1 cellular context compared by ENCODE assay signal in the genomic region with DNA sequence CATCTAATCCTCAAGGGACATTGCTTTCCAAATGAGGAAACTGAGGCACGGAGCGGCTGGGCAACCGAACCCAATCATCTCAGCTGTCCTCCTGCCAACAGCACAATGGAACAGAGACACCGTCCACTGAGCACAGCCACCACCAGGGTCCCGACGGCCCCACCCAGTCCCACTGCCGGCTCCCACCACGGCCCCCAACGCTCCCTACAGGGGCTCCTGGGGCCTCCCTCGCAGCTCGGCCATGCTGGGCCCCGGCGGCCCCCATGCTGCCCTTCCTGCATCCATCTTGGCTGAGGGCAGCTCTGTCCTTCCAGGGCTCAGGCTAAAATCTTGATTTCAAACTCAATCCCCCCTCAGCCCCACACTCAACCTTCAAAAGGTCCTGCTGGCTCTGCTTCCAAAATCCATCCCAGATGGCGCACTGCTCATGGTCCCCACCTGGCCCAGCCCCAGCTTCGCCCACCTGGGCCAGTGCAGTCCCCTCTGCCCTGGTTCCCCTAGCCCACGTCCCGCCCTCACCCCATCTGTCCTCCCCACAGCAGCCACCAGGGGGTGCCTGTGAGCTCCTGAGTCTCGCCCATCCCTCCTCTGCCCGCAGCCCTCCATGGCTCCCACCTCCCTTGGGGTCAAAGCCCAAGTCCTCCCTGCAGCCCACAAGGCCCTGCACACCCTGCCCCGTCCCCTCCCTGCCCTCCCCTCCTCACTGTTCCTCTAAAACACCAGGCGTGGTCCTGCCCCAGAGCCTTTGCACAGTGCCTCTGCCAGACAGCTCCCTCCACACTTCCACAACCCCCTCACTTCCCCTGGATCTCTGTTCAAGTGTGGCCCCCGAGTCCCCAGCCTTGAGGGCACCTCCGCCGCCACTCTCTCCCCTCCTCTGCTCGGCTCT.
A peak's percentile ranks its signal among the peaks of the same experiment; 100 is the strongest.
TF ChIP-seq lines count a peak whose summit lies in the region.

No MANE protein-coding gene starts in this region.

TF ChIP-seq in HepG2, 621 proteins besides CTCF, POLR2A, EP300 and RAD21 (continued from another document):
- TF ChIP-seq, protein P1, sequence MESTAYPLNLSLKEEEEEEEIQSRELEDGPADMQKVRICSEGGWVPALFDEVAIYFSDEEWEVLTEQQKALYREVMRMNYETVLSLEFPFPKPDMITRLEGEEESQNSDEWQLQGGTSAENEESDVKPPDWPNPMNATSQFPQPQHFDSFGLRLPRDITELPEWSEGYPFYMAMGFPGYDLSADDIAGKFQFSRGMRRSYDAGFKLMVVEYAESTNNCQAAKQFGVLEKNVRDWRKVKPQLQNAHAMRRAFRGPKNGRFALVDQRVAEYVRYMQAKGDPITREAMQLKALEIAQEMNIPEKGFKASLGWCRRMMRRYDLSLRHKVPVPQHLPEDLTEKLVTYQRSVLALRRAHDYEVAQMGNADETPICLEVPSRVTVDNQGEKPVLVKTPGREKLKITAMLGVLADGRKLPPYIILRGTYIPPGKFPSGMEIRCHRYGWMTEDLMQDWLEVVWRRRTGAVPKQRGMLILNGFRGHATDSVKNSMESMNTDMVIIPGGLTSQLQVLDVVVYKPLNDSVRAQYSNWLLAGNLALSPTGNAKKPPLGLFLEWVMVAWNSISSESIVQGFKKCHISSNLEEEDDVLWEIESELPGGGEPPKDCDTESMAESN (CRISPR knock-in tag; conservative IDR thresholded peaks at IDR 0.05), result no peak
- TF ChIP-seq, protein P2, sequence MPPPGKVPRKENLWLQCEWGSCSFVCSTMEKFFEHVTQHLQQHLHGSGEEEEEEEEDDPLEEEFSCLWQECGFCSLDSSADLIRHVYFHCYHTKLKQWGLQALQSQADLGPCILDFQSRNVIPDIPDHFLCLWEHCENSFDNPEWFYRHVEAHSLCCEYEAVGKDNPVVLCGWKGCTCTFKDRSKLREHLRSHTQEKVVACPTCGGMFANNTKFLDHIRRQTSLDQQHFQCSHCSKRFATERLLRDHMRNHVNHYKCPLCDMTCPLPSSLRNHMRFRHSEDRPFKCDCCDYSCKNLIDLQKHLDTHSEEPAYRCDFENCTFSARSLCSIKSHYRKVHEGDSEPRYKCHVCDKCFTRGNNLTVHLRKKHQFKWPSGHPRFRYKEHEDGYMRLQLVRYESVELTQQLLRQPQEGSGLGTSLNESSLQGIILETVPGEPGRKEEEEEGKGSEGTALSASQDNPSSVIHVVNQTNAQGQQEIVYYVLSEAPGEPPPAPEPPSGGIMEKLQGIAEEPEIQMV (CRISPR knock-in tag; IDR thresholded peaks at IDR 0.05; ENCODE audit: low read depth), result no peak
- TF ChIP-seq, protein P3, sequence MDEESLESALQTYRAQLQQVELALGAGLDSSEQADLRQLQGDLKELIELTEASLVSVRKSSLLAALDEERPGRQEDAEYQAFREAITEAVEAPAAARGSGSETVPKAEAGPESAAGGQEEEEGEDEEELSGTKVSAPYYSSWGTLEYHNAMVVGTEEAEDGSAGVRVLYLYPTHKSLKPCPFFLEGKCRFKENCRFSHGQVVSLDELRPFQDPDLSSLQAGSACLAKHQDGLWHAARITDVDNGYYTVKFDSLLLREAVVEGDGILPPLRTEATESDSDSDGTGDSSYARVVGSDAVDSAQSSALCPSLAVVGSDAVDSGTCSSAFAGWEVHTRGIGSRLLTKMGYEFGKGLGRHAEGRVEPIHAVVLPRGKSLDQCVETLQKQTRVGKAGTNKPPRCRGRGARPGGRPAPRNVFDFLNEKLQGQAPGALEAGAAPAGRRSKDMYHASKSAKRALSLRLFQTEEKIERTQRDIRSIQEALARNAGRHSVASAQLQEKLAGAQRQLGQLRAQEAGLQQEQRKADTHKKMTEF (CRISPR knock-in tag; IDR thresholded peaks at IDR 0.05), result no peak
- TF ChIP-seq ZNF136 (CRISPR knock-in tag; IDR thresholded peaks at IDR 0.05; ENCODE audit: low read depth) (no peak), FIP1L1 (IDR thresholded peaks at IDR 0.05; ENCODE audit: borderline replicate concordance, insufficient read depth, low read depth, low read length) (no peak), ATM (IDR thresholded peaks at IDR 0.05; ENCODE audit: borderline replicate concordance) (no peak), HNRNPLL (IDR thresholded peaks at IDR 0.05; ENCODE audit: low read depth, low read length, poor library complexity, severe bottlenecking) (peak; percentile 25), KLF9 (CRISPR knock-in tag; IDR thresholded peaks at IDR 0.05; ENCODE audit: low read depth) (no peak), ADNP (CRISPR knock-in tag; IDR thresholded peaks at IDR 0.05) (peak; percentile 79), FOXJ3 (CRISPR knock-in tag; IDR thresholded peaks at IDR 0.05; ENCODE audit: borderline replicate concordance) (no peak), ZNF607 (CRISPR knock-in tag; IDR thresholded peaks at IDR 0.05; ENCODE audit: borderline replicate concordance) (no peak), FOXP1 (IDR thresholded peaks at IDR 0.05) (no peak), FOXP1 (CRISPR knock-in tag; IDR thresholded peaks at IDR 0.05) (no peak), KAT2B (IDR thresholded peaks at IDR 0.05; ENCODE audit: borderline replicate concordance, low read depth, low read length) (no peak), ZNF547 (CRISPR knock-in tag; IDR thresholded peaks at IDR 0.05) (no peak), ZZZ3 (CRISPR knock-in tag; IDR thresholded peaks at IDR 0.05; ENCODE audit: borderline replicate concordance) (no peak), ARNT2 (CRISPR knock-in tag; IDR thresholded peaks at IDR 0.05; ENCODE audit: low read depth) (no peak), REPIN1 (CRISPR knock-in tag; IDR thresholded peaks at IDR 0.05; ENCODE audit: borderline replicate concordance, low read depth) (no peak), ZNF430 (CRISPR knock-in tag; IDR thresholded peaks at IDR 0.05) (no peak), ASH2L (IDR thresholded peaks at IDR 0.05; ENCODE audit: insufficient read length, low read depth, low read length) (no peak), PHB2 (IDR thresholded peaks at IDR 0.05; ENCODE audit: partially characterized antibody) (no peak), DPF2 (CRISPR knock-in tag; IDR thresholded peaks at IDR 0.05; ENCODE audit: borderline replicate concordance, low read depth) (no peak), ZMYM3 (CRISPR knock-in tag; IDR thresholded peaks at IDR 0.05) (peak; percentile 96), ZNF331 (CRISPR knock-in tag; IDR thresholded peaks at IDR 0.05) (no peak), ZNF33B (CRISPR knock-in tag; IDR thresholded peaks at IDR 0.05) (no peak), HOXA3 (CRISPR knock-in tag; IDR thresholded peaks at IDR 0.05) (0 out of 2 replicates have a peak, but pooled peaks have one; percentile 8), YEATS4 (CRISPR knock-in tag; IDR thresholded peaks at IDR 0.05; ENCODE audit: borderline replicate concordance) (no peak), ZBTB38 (CRISPR knock-in tag; IDR thresholded peaks at IDR 0.05) (no peak), GATA4 (IDR thresholded peaks at IDR 0.05; ENCODE audit: borderline replicate concordance, low read depth) (no peak), AKAP8 (CRISPR knock-in tag; IDR thresholded peaks at IDR 0.05) (no peak), ZMYM2 (CRISPR knock-in tag; IDR thresholded peaks at IDR 0.05) (no peak), JARID2 (CRISPR knock-in tag; IDR thresholded peaks at IDR 0.05; ENCODE audit: insufficient replicate concordance) (no peak), MAFG (CRISPR knock-in tag; IDR thresholded peaks at IDR 0.05) (no peak), JUND (CRISPR knock-in tag; IDR thresholded peaks at IDR 0.05) (no peak), POLR2AphosphoS2 (IDR thresholded peaks at IDR 0.05; ENCODE audit: low read depth, low read length) (no peak), MATR3 (CRISPR knock-in tag; IDR thresholded peaks at IDR 0.05) (no peak), RXRA (CRISPR knock-in tag; IDR thresholded peaks at IDR 0.05) (no peak), ZSCAN25 (CRISPR knock-in tag; IDR thresholded peaks at IDR 0.05) (peak; percentile 93), THAP11 (CRISPR knock-in tag; IDR thresholded peaks at IDR 0.05) (no peak), ZBTB7A (CRISPR knock-in tag; IDR thresholded peaks at IDR 0.05) (no peak), RELA (CRISPR knock-in tag; IDR thresholded peaks at IDR 0.05) (no peak), ARID2 (CRISPR knock-in tag; IDR thresholded peaks at IDR 0.05; ENCODE audit: borderline replicate concordance) (no peak), POLR2AphosphoS5 (IDR thresholded peaks at IDR 0.05; ENCODE audit: low read depth, low read length) (no peak), KMT2B (CRISPR knock-in tag; IDR thresholded peaks at IDR 0.05) (no peak), ZNF530 (CRISPR knock-in tag; IDR thresholded peaks at IDR 0.05; ENCODE audit: low read depth) (no peak), SNRNP70 (IDR thresholded peaks at IDR 0.05; ENCODE audit: low read depth, low read length) (no peak), ZC3H13 (CRISPR knock-in tag; IDR thresholded peaks at IDR 0.05) (no peak)
- TF ChIP-seq, protein P4, sequence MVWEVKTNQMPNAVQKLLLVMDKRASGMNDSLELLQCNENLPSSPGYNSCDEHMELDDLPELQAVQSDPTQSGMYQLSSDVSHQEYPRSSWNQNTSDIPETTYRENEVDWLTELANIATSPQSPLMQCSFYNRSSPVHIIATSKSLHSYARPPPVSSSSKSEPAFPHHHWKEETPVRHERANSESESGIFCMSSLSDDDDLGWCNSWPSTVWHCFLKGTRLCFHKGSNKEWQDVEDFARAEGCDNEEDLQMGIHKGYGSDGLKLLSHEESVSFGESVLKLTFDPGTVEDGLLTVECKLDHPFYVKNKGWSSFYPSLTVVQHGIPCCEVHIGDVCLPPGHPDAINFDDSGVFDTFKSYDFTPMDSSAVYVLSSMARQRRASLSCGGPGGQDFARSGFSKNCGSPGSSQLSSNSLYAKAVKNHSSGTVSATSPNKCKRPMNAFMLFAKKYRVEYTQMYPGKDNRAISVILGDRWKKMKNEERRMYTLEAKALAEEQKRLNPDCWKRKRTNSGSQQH (CRISPR knock-in tag; IDR thresholded peaks at IDR 0.05; ENCODE audit: low read depth), result no peak
- TF ChIP-seq, protein P5, sequence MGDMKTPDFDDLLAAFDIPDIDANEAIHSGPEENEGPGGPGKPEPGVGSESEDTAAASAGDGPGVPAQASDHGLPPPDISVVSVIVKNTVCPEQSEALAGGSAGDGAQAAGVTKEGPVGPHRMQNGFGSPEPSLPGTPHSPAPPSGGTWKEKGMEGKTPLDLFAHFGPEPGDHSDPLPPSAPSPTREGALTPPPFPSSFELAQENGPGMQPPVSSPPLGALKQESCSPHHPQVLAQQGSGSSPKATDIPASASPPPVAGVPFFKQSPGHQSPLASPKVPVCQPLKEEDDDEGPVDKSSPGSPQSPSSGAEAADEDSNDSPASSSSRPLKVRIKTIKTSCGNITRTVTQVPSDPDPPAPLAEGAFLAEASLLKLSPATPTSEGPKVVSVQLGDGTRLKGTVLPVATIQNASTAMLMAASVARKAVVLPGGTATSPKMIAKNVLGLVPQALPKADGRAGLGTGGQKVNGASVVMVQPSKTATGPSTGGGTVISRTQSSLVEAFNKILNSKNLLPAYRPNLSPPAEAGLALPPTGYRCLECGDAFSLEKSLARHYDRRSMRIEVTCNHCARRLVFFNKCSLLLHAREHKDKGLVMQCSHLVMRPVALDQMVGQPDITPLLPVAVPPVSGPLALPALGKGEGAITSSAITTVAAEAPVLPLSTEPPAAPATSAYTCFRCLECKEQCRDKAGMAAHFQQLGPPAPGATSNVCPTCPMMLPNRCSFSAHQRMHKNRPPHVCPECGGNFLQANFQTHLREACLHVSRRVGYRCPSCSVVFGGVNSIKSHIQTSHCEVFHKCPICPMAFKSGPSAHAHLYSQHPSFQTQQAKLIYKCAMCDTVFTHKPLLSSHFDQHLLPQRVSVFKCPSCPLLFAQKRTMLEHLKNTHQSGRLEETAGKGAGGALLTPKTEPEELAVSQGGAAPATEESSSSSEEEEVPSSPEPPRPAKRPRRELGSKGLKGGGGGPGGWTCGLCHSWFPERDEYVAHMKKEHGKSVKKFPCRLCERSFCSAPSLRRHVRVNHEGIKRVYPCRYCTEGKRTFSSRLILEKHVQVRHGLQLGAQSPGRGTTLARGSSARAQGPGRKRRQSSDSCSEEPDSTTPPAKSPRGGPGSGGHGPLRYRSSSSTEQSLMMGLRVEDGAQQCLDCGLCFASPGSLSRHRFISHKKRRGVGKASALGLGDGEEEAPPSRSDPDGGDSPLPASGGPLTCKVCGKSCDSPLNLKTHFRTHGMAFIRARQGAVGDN (CRISPR knock-in tag; IDR thresholded peaks at IDR 0.05), result peak; percentile 38; the same call in 1 of the 2 replicates
- TF ChIP-seq, protein P6, sequence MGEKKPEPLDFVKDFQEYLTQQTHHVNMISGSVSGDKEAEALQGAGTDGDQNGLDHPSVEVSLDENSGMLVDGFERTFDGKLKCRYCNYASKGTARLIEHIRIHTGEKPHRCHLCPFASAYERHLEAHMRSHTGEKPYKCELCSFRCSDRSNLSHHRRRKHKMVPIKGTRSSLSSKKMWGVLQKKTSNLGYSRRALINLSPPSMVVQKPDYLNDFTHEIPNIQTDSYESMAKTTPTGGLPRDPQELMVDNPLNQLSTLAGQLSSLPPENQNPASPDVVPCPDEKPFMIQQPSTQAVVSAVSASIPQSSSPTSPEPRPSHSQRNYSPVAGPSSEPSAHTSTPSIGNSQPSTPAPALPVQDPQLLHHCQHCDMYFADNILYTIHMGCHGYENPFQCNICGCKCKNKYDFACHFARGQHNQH (CRISPR knock-in tag; IDR thresholded peaks at IDR 0.05), result no peak
- TF ChIP-seq, protein P7, sequence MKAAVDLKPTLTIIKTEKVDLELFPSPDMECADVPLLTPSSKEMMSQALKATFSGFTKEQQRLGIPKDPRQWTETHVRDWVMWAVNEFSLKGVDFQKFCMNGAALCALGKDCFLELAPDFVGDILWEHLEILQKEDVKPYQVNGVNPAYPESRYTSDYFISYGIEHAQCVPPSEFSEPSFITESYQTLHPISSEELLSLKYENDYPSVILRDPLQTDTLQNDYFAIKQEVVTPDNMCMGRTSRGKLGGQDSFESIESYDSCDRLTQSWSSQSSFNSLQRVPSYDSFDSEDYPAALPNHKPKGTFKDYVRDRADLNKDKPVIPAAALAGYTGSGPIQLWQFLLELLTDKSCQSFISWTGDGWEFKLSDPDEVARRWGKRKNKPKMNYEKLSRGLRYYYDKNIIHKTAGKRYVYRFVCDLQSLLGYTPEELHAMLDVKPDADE (CRISPR knock-in tag; IDR thresholded peaks at IDR 0.05), result no peak
- TF ChIP-seq, protein P8, sequence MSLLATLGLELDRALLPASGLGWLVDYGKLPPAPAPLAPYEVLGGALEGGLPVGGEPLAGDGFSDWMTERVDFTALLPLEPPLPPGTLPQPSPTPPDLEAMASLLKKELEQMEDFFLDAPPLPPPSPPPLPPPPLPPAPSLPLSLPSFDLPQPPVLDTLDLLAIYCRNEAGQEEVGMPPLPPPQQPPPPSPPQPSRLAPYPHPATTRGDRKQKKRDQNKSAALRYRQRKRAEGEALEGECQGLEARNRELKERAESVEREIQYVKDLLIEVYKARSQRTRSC (CRISPR knock-in tag; IDR thresholded peaks at IDR 0.05; ENCODE audit: low read depth), result no peak
- TF ChIP-seq, protein P9, sequence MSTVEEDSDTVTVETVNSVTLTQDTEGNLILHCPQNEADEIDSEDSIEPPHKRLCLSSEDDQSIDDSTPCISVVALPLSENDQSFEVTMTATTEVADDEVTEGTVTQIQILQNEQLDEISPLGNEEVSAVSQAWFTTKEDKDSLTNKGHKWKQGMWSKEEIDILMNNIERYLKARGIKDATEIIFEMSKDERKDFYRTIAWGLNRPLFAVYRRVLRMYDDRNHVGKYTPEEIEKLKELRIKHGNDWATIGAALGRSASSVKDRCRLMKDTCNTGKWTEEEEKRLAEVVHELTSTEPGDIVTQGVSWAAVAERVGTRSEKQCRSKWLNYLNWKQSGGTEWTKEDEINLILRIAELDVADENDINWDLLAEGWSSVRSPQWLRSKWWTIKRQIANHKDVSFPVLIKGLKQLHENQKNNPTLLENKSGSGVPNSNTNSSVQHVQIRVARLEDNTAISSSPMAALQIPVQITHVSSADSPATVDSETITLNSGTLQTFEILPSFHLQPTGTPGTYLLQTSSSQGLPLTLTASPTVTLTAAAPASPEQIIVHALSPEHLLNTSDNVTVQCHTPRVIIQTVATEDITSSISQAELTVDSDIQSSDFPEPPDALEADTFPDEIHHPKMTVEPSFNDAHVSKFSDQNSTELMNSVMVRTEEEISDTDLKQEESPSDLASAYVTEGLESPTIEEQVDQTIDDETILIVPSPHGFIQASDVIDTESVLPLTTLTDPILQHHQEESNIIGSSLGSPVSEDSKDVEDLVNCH (CRISPR knock-in tag; IDR thresholded peaks at IDR 0.05), result no peak
TF ChIP-seq in HepG2: peak in this region for 18.
